19 cellular contexts compared by ENCODE assay signal in the genomic region with DNA sequence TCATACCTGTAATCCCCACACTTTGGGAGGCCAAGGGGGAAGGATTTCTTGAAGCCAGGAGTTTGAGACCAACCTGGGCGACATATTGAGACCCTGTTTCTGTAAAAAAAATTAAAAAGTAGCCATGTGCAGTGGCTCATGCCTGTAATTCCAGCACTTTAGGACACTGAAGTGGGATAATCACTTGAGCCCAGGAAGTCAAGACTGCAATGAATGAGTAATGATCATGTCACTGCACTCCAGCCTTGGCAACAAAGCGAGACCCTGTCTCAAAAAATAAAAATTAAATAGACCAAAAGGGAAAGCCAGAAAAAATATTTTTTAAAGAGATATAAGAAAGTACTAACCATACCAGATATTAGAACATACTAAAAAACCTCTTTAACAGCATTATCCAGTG.
DNase-seq lines count a peak whose midpoint lies in the region; TF ChIP-seq lines count a peak whose summit lies in the region.
"Had no signal": no experiment of that assay in that cellular context is flagged by ENCODE, and none has a peak within 500 bp of the region (broad histone marks: within the 10 kb centered on the region; RNA-seq: fewer than 3 reads in every experiment).

No MANE protein-coding gene starts in this region.

- no peak for TF ChIP-seq CTCF in tibial artery (IDR thresholded peaks at IDR 0.05)

- DNase-seq in HK-2 (ENCODE audit: unreplicated experiment) (peak; percentile 5), RKO (ENCODE audit: low spot score) (peak; percentile 26), iris pigment epithelial cell (ENCODE audit: low read depth) (peak; percentile 26), NOMO-1 treated with dmso at 0.1 percent for 144 hours (lab: John Stamatoyannopoulos, UW; ENCODE audit: unreplicated experiment) (no peak), tibial artery (no peak), hypothalamus (lab: John Stamatoyannopoulos, UW) (no peak), iPS-NIHi11 (ENCODE audit: low spot score) (no peak)
- DNase-seq: CD4-positive, CD25-positive, alpha-beta regulatory T cell; COR-L47; H7; HFFc6; NCI-H1092 treated with DMSO at 0.1 percent for 48 hours; NCI-H1436 treated with DMSO at 0.1 percent for 48 hours; NCI-H1930; NCI-H226; NCI-H510A treated with DMSO at 0.1 percent for 48 hours; NCI-H748 treated with DMSO at 0.1 percent for 48 hours; Peyer's patch had no signal

- H3K27me3 ChIP-seq in tibial artery: no peaks in the 10 kb centered on the region
- H3K27me3 ChIP-seq: Peyer's patch, SJSA1 had no signal

- H3K36me3 ChIP-seq in tibial artery: no peaks in the 10 kb centered on the region
- H3K36me3 ChIP-seq: Peyer's patch, SJSA1 had no signal

- no peak overlapping the region for H3K27ac ChIP-seq in tibial artery
- H3K27ac ChIP-seq: Peyer's patch, SJSA1 had no signal

- no peak overlapping the region for H3K4me3 ChIP-seq in tibial artery
- H3K4me3 ChIP-seq: Peyer's patch, SJSA1 had no signal

- intact Hi-C loops in tibial artery (cut with DNase I; ENCODE audit: low total_unique reads): no loop called here

- H3K4me1 ChIP-seq in tibial artery: peaks cover 0 to 25% (median 14%) of the 10 kb centered on the region in 4 donors
- H3K4me1 ChIP-seq: Peyer's patch, SJSA1 had no signal

- no peaks in the 10 kb centered on the region for H3K9me3 ChIP-seq in tibial artery
- H3K9me3 ChIP-seq: Peyer's patch, SJSA1 had no signal

Comparison
In these comparisons a context has a peak if more than half of its experiments do, and no peak if none do; other contexts are left out.
1. DNase-seq: peak in HK-2 (single experiment), RKO (single experiment) and iris pigment epithelial cell (single experiment); none in NOMO-1 treated with dmso at 0.1 percent for 144 hours (single experiment), tibial artery (0 of 2), hypothalamus (0 of 51) and iPS-NIHi11 (single experiment).